Comparison of ENCODE assay signal across 1 cellular context in the genomic region with DNA sequence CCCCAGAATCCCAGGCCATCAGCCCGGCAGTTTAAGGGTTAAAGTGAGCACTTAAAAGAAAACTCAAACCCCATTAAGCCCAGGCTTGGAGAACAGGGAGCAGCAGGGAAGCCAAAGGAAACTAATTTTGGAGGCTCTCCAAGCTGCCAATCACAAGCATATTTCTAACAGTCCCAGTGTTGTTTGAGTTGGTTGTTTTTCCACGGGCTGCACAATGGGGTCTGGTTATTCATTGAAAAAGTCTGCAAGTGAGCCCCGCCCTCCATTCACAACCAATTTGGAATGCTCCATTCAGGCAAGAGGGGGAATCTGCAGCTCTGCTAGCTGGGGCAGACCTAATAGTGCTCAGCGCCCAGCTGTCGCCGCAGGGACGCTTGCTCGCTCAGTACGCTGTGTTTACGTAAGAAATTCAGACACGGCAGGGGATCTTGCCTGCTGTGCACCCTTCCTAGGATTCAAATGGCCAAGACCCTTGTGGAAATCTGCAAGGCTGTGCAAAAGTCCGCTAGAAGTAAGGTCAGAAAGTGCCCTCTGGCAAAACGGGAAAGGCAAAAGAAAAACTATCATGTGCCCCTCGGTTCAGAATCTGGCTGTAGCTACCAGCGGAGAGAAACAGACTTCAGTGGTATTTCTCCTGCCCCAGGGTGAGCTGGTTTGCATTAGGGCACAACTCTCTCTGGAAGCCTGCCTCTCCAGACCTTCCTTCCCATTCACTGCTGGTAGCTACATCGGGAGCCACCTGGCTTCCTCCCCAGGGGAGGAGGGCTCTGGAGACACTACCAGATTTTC.
TF ChIP-seq lines count a peak whose summit lies in the region.

No MANE protein-coding gene starts in this region.

TF ChIP-seq in WTC11, 78 proteins besides CTCF, POLR2A, EP300 and RAD21 (continued from another document):
- TF ChIP-seq, protein P1, sequence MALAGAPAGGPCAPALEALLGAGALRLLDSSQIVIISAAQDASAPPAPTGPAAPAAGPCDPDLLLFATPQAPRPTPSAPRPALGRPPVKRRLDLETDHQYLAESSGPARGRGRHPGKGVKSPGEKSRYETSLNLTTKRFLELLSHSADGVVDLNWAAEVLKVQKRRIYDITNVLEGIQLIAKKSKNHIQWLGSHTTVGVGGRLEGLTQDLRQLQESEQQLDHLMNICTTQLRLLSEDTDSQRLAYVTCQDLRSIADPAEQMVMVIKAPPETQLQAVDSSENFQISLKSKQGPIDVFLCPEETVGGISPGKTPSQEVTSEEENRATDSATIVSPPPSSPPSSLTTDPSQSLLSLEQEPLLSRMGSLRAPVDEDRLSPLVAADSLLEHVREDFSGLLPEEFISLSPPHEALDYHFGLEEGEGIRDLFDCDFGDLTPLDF (CRISPR knock-in tag; IDR thresholded peaks at IDR 0.05), result no peak
- TF ChIP-seq ZBTB21 (CRISPR knock-in tag; IDR thresholded peaks at IDR 0.05; ENCODE audit: borderline replicate concordance) (0 out of 2 replicates have a peak, but pooled peaks have one; percentile 36), OVOL2 (CRISPR knock-in tag; IDR thresholded peaks at IDR 0.05; ENCODE audit: borderline replicate concordance) (no peak), ZNF317 (CRISPR knock-in tag; IDR thresholded peaks at IDR 0.05; ENCODE audit: borderline replicate concordance, low read depth) (no peak), ELF4 (CRISPR knock-in tag; IDR thresholded peaks at IDR 0.05; ENCODE audit: low read depth) (no peak), TEAD4 (CRISPR knock-in tag; IDR thresholded peaks at IDR 0.05) (no peak), FOXP1 (CRISPR knock-in tag; IDR thresholded peaks at IDR 0.05; ENCODE audit: borderline replicate concordance) (peak; percentile 53; the same call in 1 of the 2 replicates), FOXK1 (CRISPR knock-in tag; IDR thresholded peaks at IDR 0.05) (peak; percentile 77), TEAD1 (CRISPR knock-in tag; IDR thresholded peaks at IDR 0.05) (peak; percentile 76; the same call in 1 of the 2 replicates)
- TF ChIP-seq, protein P2, sequence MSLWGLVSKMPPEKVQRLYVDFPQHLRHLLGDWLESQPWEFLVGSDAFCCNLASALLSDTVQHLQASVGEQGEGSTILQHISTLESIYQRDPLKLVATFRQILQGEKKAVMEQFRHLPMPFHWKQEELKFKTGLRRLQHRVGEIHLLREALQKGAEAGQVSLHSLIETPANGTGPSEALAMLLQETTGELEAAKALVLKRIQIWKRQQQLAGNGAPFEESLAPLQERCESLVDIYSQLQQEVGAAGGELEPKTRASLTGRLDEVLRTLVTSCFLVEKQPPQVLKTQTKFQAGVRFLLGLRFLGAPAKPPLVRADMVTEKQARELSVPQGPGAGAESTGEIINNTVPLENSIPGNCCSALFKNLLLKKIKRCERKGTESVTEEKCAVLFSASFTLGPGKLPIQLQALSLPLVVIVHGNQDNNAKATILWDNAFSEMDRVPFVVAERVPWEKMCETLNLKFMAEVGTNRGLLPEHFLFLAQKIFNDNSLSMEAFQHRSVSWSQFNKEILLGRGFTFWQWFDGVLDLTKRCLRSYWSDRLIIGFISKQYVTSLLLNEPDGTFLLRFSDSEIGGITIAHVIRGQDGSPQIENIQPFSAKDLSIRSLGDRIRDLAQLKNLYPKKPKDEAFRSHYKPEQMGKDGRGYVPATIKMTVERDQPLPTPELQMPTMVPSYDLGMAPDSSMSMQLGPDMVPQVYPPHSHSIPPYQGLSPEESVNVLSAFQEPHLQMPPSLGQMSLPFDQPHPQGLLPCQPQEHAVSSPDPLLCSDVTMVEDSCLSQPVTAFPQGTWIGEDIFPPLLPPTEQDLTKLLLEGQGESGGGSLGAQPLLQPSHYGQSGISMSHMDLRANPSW (CRISPR knock-in tag; conservative IDR thresholded peaks at IDR 0.05; ENCODE audit: low read depth), result no peak
- TF ChIP-seq, protein P3, sequence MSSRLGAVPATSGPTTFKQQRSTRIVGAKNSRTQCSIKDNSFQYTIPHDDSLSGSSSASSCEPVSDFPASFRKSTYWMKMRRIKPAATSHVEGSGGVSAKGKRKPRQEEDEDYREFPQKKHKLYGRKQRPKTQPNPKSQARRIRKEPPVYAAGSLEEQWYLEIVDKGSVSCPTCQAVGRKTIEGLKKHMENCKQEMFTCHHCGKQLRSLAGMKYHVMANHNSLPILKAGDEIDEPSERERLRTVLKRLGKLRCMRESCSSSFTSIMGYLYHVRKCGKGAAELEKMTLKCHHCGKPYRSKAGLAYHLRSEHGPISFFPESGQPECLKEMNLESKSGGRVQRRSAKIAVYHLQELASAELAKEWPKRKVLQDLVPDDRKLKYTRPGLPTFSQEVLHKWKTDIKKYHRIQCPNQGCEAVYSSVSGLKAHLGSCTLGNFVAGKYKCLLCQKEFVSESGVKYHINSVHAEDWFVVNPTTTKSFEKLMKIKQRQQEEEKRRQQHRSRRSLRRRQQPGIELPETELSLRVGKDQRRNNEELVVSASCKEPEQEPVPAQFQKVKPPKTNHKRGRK (CRISPR knock-in tag; IDR thresholded peaks at IDR 0.05; ENCODE audit: borderline replicate concordance), result no peak
- TF ChIP-seq, protein P4, sequence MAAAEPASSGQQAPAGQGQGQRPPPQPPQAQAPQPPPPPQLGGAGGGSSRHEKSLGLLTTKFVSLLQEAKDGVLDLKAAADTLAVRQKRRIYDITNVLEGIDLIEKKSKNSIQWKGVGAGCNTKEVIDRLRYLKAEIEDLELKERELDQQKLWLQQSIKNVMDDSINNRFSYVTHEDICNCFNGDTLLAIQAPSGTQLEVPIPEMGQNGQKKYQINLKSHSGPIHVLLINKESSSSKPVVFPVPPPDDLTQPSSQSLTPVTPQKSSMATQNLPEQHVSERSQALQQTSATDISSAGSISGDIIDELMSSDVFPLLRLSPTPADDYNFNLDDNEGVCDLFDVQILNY (CRISPR knock-in tag; IDR thresholded peaks at IDR 0.05), result no peak
